In the genomic region with DNA sequence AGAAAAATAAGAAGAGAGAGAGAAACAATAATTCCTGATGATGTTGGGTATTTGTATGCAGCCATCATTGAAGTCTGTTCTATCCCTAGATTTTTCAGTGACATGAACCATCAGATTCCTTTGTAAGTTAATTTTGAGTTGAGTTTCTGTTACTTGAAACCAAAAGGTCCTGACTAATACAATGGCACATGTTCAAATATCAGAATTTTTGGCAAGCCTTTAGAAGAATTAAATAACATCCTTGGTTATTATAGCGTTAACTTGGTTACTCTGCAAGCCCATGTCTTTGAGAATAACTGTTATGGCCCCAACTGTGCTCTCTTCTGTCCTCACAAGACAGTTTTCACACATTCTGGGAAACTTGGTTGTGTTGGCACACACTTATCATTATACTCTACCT, we compare ENCODE assay signal across 17 cellular contexts.
DNase-seq lines count a peak whose midpoint lies in the region; ATAC-seq and TF ChIP-seq lines count a peak whose summit lies in the region.
"Had no signal": no experiment of that assay in that cellular context is flagged by ENCODE, and none has a peak within 500 bp of the region (broad histone marks: within the 10 kb centered on the region; RNA-seq: fewer than 3 reads in every experiment).

No MANE protein-coding gene starts in this region.

- peaks cover 12% of the 10 kb centered on the region for H3K4me1 Mint-ChIP-seq in activated CD8-positive, alpha-beta T cell treated with anti-CD3 and anti-CD28 coated beads, Interleukin-2, amount 10 ng/mL, durations not matched to agents 7 days and 5 days (ENCODE audit: low read depth)

- H3K36me3 Mint-ChIP-seq in activated CD8-positive, alpha-beta T cell treated with anti-CD3 and anti-CD28 coated beads, Interleukin-2, amount 10 ng/mL, durations not matched to agents 7 days and 5 days (ENCODE audit: low read depth) = no peaks in the 10 kb centered on the region
- H3K36me3 Mint-ChIP-seq: CD4-positive, alpha-beta memory T cell had no signal

- 55% methylated on average over 1 of the region's 1 CpG for WGBS in prostate gland

- no peaks in the 10 kb centered on the region for H3K36me3 ChIP-seq in prostate gland

- no peaks in the 10 kb centered on the region for H3K9me3 Mint-ChIP-seq in activated CD8-positive, alpha-beta T cell treated with anti-CD3 and anti-CD28 coated beads, Interleukin-2, amount 10 ng/mL, durations not matched to agents 7 days and 5 days (ENCODE audit: insufficient read depth)

- H3K27me3 ChIP-seq in AG04450 (ENCODE audit: control insufficient read depth, insufficient read depth, low read length) (peaks cover 14% of the 10 kb centered on the region), prostate gland (replicated peaks; ENCODE audit: insufficient read depth) (no peaks in the 10 kb centered on the region)

- H3K27ac ChIP-seq in AG04450 (ENCODE audit: low read depth, low read length) (no peak overlapping the region), prostate gland (no peak overlapping the region)
- H3K27ac ChIP-seq: 22Rv1 had no signal

- ATAC-seq in HG02884 (IDR thresholded peaks at IDR 0.05; ENCODE audit: unreplicated experiment) = no peak
- ATAC-seq in activated CD8-positive, alpha-beta T cell treated with anti-CD3 and anti-CD28 coated beads, Interleukin-2, amount 10 ng/mL, durations not matched to agents 7 days and 5 days = no peak

- H3K27me3 Mint-ChIP-seq in activated CD8-positive, alpha-beta T cell treated with anti-CD3 and anti-CD28 coated beads, Interleukin-2, amount 10 ng/mL, durations not matched to agents 7 days and 5 days (ENCODE audit: low read depth) = peaks cover 14% of the 10 kb centered on the region

- no peaks in the 10 kb centered on the region for H3K4me1 ChIP-seq in prostate gland (replicated peaks)

- H3K9me3 ChIP-seq in AG04450 (ENCODE audit: control insufficient read depth, insufficient read depth, low read length) (no peaks in the 10 kb centered on the region), prostate gland (no peaks in the 10 kb centered on the region)

- intact Hi-C loops in prostate gland (cut with DNase I) = no loop called here

- no peak overlapping the region for H3K4me3 Mint-ChIP-seq in activated CD8-positive, alpha-beta T cell treated with anti-CD3 and anti-CD28 coated beads, Interleukin-2, amount 10 ng/mL, durations not matched to agents 7 days and 5 days
- H3K4me3 Mint-ChIP-seq: CD4-positive, alpha-beta memory T cell had no signal

- DNase-seq in AG04450 (ENCODE audit: low read depth, low spot score) = peak; percentile 21
- peak; percentile 52 to 67 for DNase-seq in NCI-H446 (lab: John Stamatoyannopoulos, UW)
- peak; percentile 41 to 66 for DNase-seq in cardiac fibroblast (ENCODE audit: low read depth in 2 of 2)
- DNase-seq in fibroblast of the aortic adventitia (ENCODE audit: low read depth) = peak; percentile 73
- DNase-seq in DMS153 (lab: John Stamatoyannopoulos, UW) = no peak
- DNase-seq in prostate gland (ENCODE audit: low spot score) = no peak
- no peak for DNase-seq in activated CD8-positive, alpha-beta T cell treated with anti-CD3 and anti-CD28 coated beads, Interleukin-2, amount 10 ng/mL, durations not matched to agents 7 days and 5 days
- DNase-seq: CD4-positive, alpha-beta memory T cell; DMS79; H7; KG1; NCI-H1048; NCI-H1436 treated with DMSO at 0.1 percent for 48 hours; NCI-H2029 treated with DMSO at 0.1 percent for 48 hours; NCI-H510A treated with DMSO at 0.1 percent for 48 hours had no signal

- CTCF ChIA-PET in AG04450 (lab: Charles Lee) = interaction anchor here (1.1 kb wide), 1 partner anchor 108 kb away, joined by 4 read pairs; no protein-coding TSS in a partner anchor
- CTCF ChIA-PET in activated CD8-positive, alpha-beta T cell treated with anti-CD3 and anti-CD28 coated beads, Interleukin-2, amount 10 ng/mL, durations not matched to agents 7 days and 5 days (lab: Charles Lee) = interaction anchor here (1.2 to 5.8 kb wide), 3 partner anchors 109 to 286 kb away, joined by 4 to 53 read pairs (median 8); no protein-coding TSS in a partner anchor

- TF ChIP-seq POLR2A in prostate gland (IDR thresholded peaks at IDR 0.05) = no peak

- POLR2A ChIA-PET in AG04450 (lab: Yijun Ruan, JAX) = no interaction called here
- POLR2A ChIA-PET in activated CD8-positive, alpha-beta T cell treated with anti-CD3 and anti-CD28 coated beads, Interleukin-2, amount 10 ng/mL, durations not matched to agents 7 days and 5 days (lab: Charles Lee) = no interaction called here

- no peak overlapping the region for H3K4me3 ChIP-seq in AG04450 (ENCODE audit: low read depth, low read length)
- no peak overlapping the region for H3K4me3 ChIP-seq in cardiac fibroblast (replicated peaks in 1 of 2; ENCODE audit: low read depth in 2 of 2, low read length in 2 of 2)
- H3K4me3 ChIP-seq in fibroblast of the aortic adventitia (ENCODE audit: low read depth, low read length) = no peak overlapping the region
- no peak overlapping the region for H3K4me3 ChIP-seq in prostate gland

- TF ChIP-seq CTCF in AG04450 (IDR thresholded peaks at IDR 0.05; ENCODE audit: low read depth, low read length) (no peak), cardiac fibroblast (IDR thresholded peaks at IDR 0.05; ENCODE audit: low read depth, low read length) (no peak), fibroblast of the aortic adventitia (IDR thresholded peaks at IDR 0.05; ENCODE audit: insufficient read depth, low read length) (no peak), prostate gland (IDR thresholded peaks at IDR 0.05) (no peak)

- H3K27ac Mint-ChIP-seq in activated CD8-positive, alpha-beta T cell treated with anti-CD3 and anti-CD28 coated beads, Interleukin-2, amount 10 ng/mL, durations not matched to agents 7 days and 5 days = no peak overlapping the region
- H3K27ac Mint-ChIP-seq: CD4-positive, alpha-beta memory T cell had no signal

Comparison
In these comparisons a context has a peak if more than half of its experiments do, and no peak if none do; other contexts are left out.
1. DNase-seq: peak in AG04450 (single experiment), NCI-H446 (2 of 2), cardiac fibroblast (2 of 2) and fibroblast of the aortic adventitia (single experiment); none in DMS153 (single experiment), prostate gland (single experiment) and activated CD8-positive, alpha-beta T cell treated with anti-CD3 and anti-CD28 coated beads, Interleukin-2, amount 10 ng/mL, durations not matched to agents 7 days and 5 days (single experiment).